14 cellular contexts compared by ENCODE assay signal in genomic region chr1:23732363-23733224, GRCh38. TPM values are rescaled to one million over a fixed set of nuclear protein-coding genes. Genes with fewer than 3 reads are reported as not detected.
DNase-seq lines count a peak whose midpoint lies in the region; ATAC-seq, FAIRE-seq and TF ChIP-seq lines count a peak whose summit lies in the region.
"Had no signal": no experiment of that assay in that cellular context is flagged by ENCODE, and none has a peak within 500 bp of the region (broad histone marks: within the 10 kb centered on the region; RNA-seq: fewer than 3 reads in every experiment).

No MANE protein-coding gene starts in this region.

- peaks cover 7 to 67% of the 10 kb centered on the region in 2 experiments for H3K79me1 ChIP-seq in IMR-90 (ENCODE audit: low read depth in 1 of 2, low read length in 2 of 2)

- peaks cover 17% of the 10 kb centered on the region for H4K20me1 ChIP-seq in IMR-90 (ENCODE audit: insufficient read depth, low read length)

- no peak overlapping the region for H4K5ac ChIP-seq in IMR-90 (ENCODE audit: low read depth, low read length)

- no peak overlapping the region for H3K4me3 ChIP-seq in IMR-90 (ENCODE audit: insufficient read depth, low read depth, low read length)
- H3K4me3 ChIP-seq: body of pancreas, tibial artery had no signal

- no peak overlapping the region for H3K18ac ChIP-seq in IMR-90 (ENCODE audit: low read depth, low read length)

- peaks cover 11% of the 10 kb centered on the region for H3K4me1 ChIP-seq in IMR-90 (ENCODE audit: control insufficient read depth, insufficient read depth, low read length)

- no peak overlapping the region for H2BK5ac ChIP-seq in IMR-90 (ENCODE audit: low read depth, low read length, poor library complexity, severe bottlenecking)

- peak overlapping the region; percentile 68; the same call in 1 of the 2 replicates for H2BK120ac ChIP-seq in IMR-90 (ENCODE audit: low read depth, low read length)

- peak; percentile 63 for ATAC-seq in IMR-90 (ENCODE audit: low read depth)
- ATAC-seq in GM18519 (IDR thresholded peaks at IDR 0.05; ENCODE audit: low FRiP score, unreplicated experiment) = no peak
- ATAC-seq: body of pancreas had no signal

- H2AK9ac ChIP-seq in IMR-90 (replicated peaks; ENCODE audit: low read depth, low read length, poor library complexity) = no peak overlapping the region

- H3K23ac ChIP-seq in IMR-90 (ENCODE audit: low read depth, low read length) = no peak overlapping the region

- H4K8ac ChIP-seq in IMR-90 (ENCODE audit: low read depth in 2 of 2, low read length in 2 of 2) = no peak overlapping the region

- CTCF ChIA-PET in IMR-90 (lab: Yijun Ruan, JAX) = interaction anchor here (1.3 kb wide), 1 partner anchor 10 kb away, joined by 3 read pairs; no protein-coding TSS in a partner anchor

- H2BK15ac ChIP-seq in IMR-90 (ENCODE audit: low read depth, low read length) = no peak overlapping the region; the same call in 2 of the 3 replicates

- no peak for TF ChIP-seq RAD21 in IMR-90 (IDR thresholded peaks at IDR 0.05; ENCODE audit: low read length)

- H3K4me2 ChIP-seq in IMR-90 (ENCODE audit: low read depth, low read length) = no peak overlapping the region

- no CpG with 5 or more reads among the region's 10 CpGs for WGBS in IMR-90 (ENCODE audit: extremely low coverage in 2 of 2, insufficient read length in 1 of 2), 2 experiments

- H4K91ac ChIP-seq in IMR-90 (ENCODE audit: insufficient read depth, low read depth, low read length) = peak overlapping the region; percentile 39; the same call in 1 of the 2 replicates

- dilution Hi-C loops in IMR-90 (cut with HindIII; ENCODE audit: low sequenced_read_pairs, unreplicated experiment) = no loop called here

- peak overlapping the region; percentile 66 for H2BK20ac ChIP-seq in IMR-90 (ENCODE audit: low read depth, low read length)

- H3K9ac ChIP-seq in IMR-90 (ENCODE audit: low read depth, low read length) = no peak overlapping the region

- H2AK5ac ChIP-seq in IMR-90 (ENCODE audit: low read depth, low read length) = peak overlapping the region; percentile 59; the same call in 1 of the 2 replicates

- BruUV-seq in IMR-90 (replicated peaks; lab: Mats Ljungman, UMichigan) = no TSS peak

- no peaks in the 10 kb centered on the region for H3K27me3 ChIP-seq in IMR-90 (ENCODE audit: control insufficient read depth, insufficient read depth, low read length)
- H3K27me3 ChIP-seq: body of pancreas, tibial artery had no signal

- TF ChIP-seq POLR2A in IMR-90 (IDR thresholded peaks at IDR 0.05; ENCODE audit: low read depth, low read length) = no peak

- intact Hi-C loops in IMR-90 (cut with micrococcal nuclease) = no loop called here

- H3K9me1 ChIP-seq in IMR-90 (ENCODE audit: insufficient read depth, low read length) = peaks cover 27% of the 10 kb centered on the region

- FAIRE-seq in HTR-8/SVneo (lab: Jason Lieb, UNC) = no peak

- peaks cover 2% of the 10 kb centered on the region; the same call in 1 of the 2 replicates for H3K36me3 ChIP-seq in IMR-90 (ENCODE audit: control insufficient read depth, insufficient read depth, low read length)
- H3K36me3 ChIP-seq: tibial artery had no signal

- POLR2A ChIA-PET in IMR-90 (lab: Charles Lee; ENCODE audit: unreplicated experiment) = no interaction called here

- H3K56ac ChIP-seq in IMR-90 (ENCODE audit: extremely low read depth, insufficient read depth, low read length) = no peak overlapping the region

- DNase-seq in AG20443 (ENCODE audit: low spot score) (peak; percentile 54), IMR-90 (peak; percentile 65), amniotic epithelial cell (ENCODE audit: low read depth) (peak; percentile 65), iris pigment epithelial cell (ENCODE audit: low read depth) (peak; percentile 53), hippocampal formation (lab: John Stamatoyannopoulos, UW) (no peak), HTR-8/SVneo (ENCODE audit: insufficient read length, low spot score) (no peak)
- DNase-seq in NK-92 treated with Interleukin-12 subunit alpha and Interleukin-12 subunit beta, amount 100 ng/mL, for 24 hours (lab: John Stamatoyannopoulos, UW) = no peak
- DNase-seq: body of pancreas; NCI-H1105; nephron progenitor cell; stimulated activated CD4-positive, alpha-beta T cell treated with anti-CD3 and anti-CD28 coated beads, Interleukin-2, amount 100 ng/mL, for 24 hours; stimulated activated CD8-positive, alpha-beta memory T cell treated with anti-CD3 and anti-CD28 coated beads, Interleukin-4, amount 100 ng/mL, for 48 hours; tibial artery had no signal

- no peak for TF ChIP-seq CTCF in IMR-90 (conservative IDR thresholded peaks at IDR 0.05; ENCODE audit: low read depth, low read length)

- H3K27ac ChIP-seq in IMR-90 (ENCODE audit: insufficient read depth, low read length) = no peak overlapping the region
- H3K27ac ChIP-seq: body of pancreas, tibial artery had no signal

- H3K4ac ChIP-seq in IMR-90 (ENCODE audit: low read depth, low read length) = no peak overlapping the region

- H3K9me3 ChIP-seq in IMR-90 (ENCODE audit: control insufficient read depth, insufficient read depth, low read length) = no peaks in the 10 kb centered on the region
- H3K9me3 ChIP-seq: body of pancreas, tibial artery had no signal

- in situ Hi-C loops in IMR-90 (cut with MboI; ENCODE audit: low sequenced_read_pairs) = no loop called here

- no peak overlapping the region; the same call in 1 of the 2 replicates for H3K14ac ChIP-seq in IMR-90 (replicated peaks; ENCODE audit: low read depth, low read length)

- H2AFZ ChIP-seq in IMR-90 (replicated peaks; ENCODE audit: low read length, poor library complexity) = no peak overlapping the region

TF ChIP-seq in IMR-90, 13 proteins besides CTCF, POLR2A, EP300 and RAD21:
- TF ChIP-seq NFE2L2 (IDR thresholded peaks at IDR 0.05; ENCODE audit: low read depth, low read length) (peak; percentile 85), CEBPB (IDR thresholded peaks at IDR 0.05; ENCODE audit: low read depth, low read length) (no peak), FOS (IDR thresholded peaks at IDR 0.05; ENCODE audit: low read depth, low read length) (peak; percentile 48; the same call in 1 of the 2 replicates), MAFK (IDR thresholded peaks at IDR 0.05; ENCODE audit: low read depth, low read length) (peak; percentile 44)

RNA-seq across cellular contexts. Expression of gene ELOA, which starts 10.7 kb away (rescaled TPM):
- 40.7 and 44.4 TPM in 2 replicates for total RNA-seq in IMR-90 (2012; rRNA removed)
- 19.5 and 22.9 TPM in 2 replicates for polyA plus RNA-seq in IMR-90 (2012; rRNA removed)
- 5.5 and 9.2 TPM in 2 replicates for polyA plus RNA-seq in IMR-90 (2012; cell fraction: cytosol; rRNA removed)
- 9.4 and 25.4 TPM in 2 replicates for polyA plus RNA-seq in IMR-90 (2012; cell fraction: nucleus; rRNA removed; ENCODE audit: low replicate concordance)

RNA-seq across cellular contexts. Expression of gene RPL11, which starts 41.0 kb away (rescaled TPM):
- 452 and 980 TPM in 2 replicates for total RNA-seq in IMR-90 (2012; rRNA removed)
- polyA plus RNA-seq in IMR-90 (2012; rRNA removed) = 1,692 and 1,751 TPM in 2 replicates
- 209 and 733 TPM in 2 replicates for polyA plus RNA-seq in IMR-90 (2012; cell fraction: cytosol; rRNA removed)
- polyA plus RNA-seq in IMR-90 (2012; cell fraction: nucleus; rRNA removed; ENCODE audit: low replicate concordance) = 34.7 and 396 TPM in 2 replicates

RNA-seq across cellular contexts. Expression of gene PITHD1, which starts 45.6 kb away (rescaled TPM):
- total RNA-seq in IMR-90 (2012; rRNA removed) = 23.8 and 34.2 TPM in 2 replicates
- polyA plus RNA-seq in IMR-90 (2012; rRNA removed) = 31.8 and 32.0 TPM in 2 replicates
- polyA plus RNA-seq in IMR-90 (2012; cell fraction: cytosol; rRNA removed) = 18.3 and 34.6 TPM in 2 replicates
- polyA plus RNA-seq in IMR-90 (2012; cell fraction: nucleus; rRNA removed; ENCODE audit: low replicate concordance) = 10.8 and 29.0 TPM in 2 replicates

RNA-seq across cellular contexts. Expression of gene LYPLA2, which starts 58.4 kb away (rescaled TPM):
- total RNA-seq in IMR-90 (2012; rRNA removed) = 43.9 and 44.3 TPM in 2 replicates
- 78.6 and 88.5 TPM in 2 replicates for polyA plus RNA-seq in IMR-90 (2012; rRNA removed)
- polyA plus RNA-seq in IMR-90 (2012; cell fraction: cytosol; rRNA removed) = 47.5 and 98.1 TPM in 2 replicates
- 93.3 and 237 TPM in 2 replicates for polyA plus RNA-seq in IMR-90 (2012; cell fraction: nucleus; rRNA removed; ENCODE audit: low replicate concordance)

Comparison
In these comparisons a context has a peak if more than half of its experiments do, and no peak if none do; other contexts are left out.
1. DNase-seq: peak in AG20443 (single experiment), IMR-90 (single experiment), amniotic epithelial cell (single experiment) and iris pigment epithelial cell (single experiment); none in hippocampal formation (0 of 2), HTR-8/SVneo (single experiment) and NK-92 treated with Interleukin-12 subunit alpha and Interleukin-12 subunit beta, amount 100 ng/mL, for 24 hours (single experiment).